14 cellular contexts compared by ENCODE assay signal in the genomic region with DNA sequence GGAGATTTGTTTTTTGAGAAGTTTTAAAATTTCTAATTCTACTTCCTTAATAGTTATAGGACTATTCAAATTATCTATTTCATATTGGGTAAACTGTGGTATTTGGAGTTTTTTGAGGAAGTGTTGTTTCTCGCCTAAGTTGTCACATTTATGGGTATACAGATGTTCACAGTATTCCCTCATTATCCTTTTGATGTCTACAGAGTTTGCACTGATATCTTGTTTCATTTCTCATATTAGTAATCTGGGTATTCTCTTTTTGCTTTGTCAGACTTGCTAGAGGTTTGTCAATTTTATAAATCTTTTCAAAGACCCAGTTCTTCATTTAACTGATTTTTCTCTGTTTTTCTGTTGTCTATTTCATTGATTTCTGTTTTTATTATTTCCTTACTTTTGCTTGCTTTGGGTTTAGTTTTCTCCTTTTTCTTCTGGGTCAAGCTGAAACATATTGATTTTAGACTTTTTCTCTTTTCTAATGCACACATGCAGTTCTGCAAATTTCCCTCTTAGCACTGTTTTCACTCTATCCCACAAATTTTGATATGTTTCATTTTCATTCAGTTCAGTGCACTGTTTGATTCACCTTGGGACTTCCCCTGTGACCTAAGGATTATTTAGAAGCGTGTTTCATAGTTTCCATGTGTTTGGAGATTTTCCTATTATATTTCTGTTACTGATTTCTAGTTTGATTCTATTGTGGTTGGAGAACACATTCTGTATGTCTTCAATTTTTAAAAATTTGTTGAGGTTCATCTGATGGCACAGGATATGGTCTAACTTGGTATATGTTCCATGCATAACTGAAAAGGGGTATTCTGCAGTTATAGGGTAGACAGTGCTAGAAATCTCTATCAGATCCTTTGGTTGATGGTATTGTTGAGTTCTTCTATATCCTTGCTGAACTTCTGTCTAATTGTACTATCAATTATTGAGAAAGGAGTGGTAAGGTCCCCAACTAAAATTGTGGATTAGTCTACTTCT.
DNase-seq lines count a peak whose midpoint lies in the region; ATAC-seq and TF ChIP-seq lines count a peak whose summit lies in the region.
"Had no signal": no experiment of that assay in that cellular context is flagged by ENCODE, and none has a peak within 500 bp of the region (broad histone marks: within the 10 kb centered on the region; RNA-seq: fewer than 3 reads in every experiment).

No MANE protein-coding gene starts in this region.

- intact Hi-C loops in natural killer cell (cut with micrococcal nuclease): no loop called here
- intact Hi-C loops in vagina (cut with DNase I): no loop called here

- no peak for DNase-seq in natural killer cell treated with Interleukin-12 subunit alpha and Interleukin-12 subunit beta and Interleukin-15 and Interleukin-18, amount 100 ng/mL, for 72 hours (ENCODE audit: low spot score)
- no peak for DNase-seq in natural killer cell
- DNase-seq in NOMO-1 (lab: John Stamatoyannopoulos, UW; ENCODE audit: unreplicated experiment in 2 of 2): no peak
- no peak for DNase-seq in MV-4-11 (lab: John Stamatoyannopoulos, UW)
- DNase-seq in vagina (ENCODE audit: extremely low spot score in 2 of 2): no peak
- DNase-seq in NCI-H82 treated with DMSO at 0.1 percent for 48 hours (lab: John Stamatoyannopoulos, UW; ENCODE audit: unreplicated experiment): no peak
- DNase-seq: activated CD4-positive, alpha-beta T cell treated with anti-CD3 and anti-CD28 coated beads, Interleukin-2, amount 50 U/mL, for 4 hours; DMS 273 treated with DMSO at 0.1 percent for 48 hours; NCI-H2029 treated with DMSO at 0.1 percent for 48 hours; NCI-H748 treated with DMSO at 0.1 percent for 48 hours; upper lobe of right lung had no signal

- no peaks in the 10 kb centered on the region for H3K9me3 Mint-ChIP-seq in natural killer cell treated with Interleukin-12 subunit alpha and Interleukin-12 subunit beta and Interleukin-15 and Interleukin-18, amount 100 ng/mL, for 72 hours
- H3K9me3 Mint-ChIP-seq in natural killer cell: peaks cover 0 to 4% of the 10 kb centered on the region in 2 donors

- no peaks in the 10 kb centered on the region for H3K27me3 ChIP-seq in vagina
- H3K27me3 ChIP-seq: esophagus muscularis mucosa, upper lobe of right lung had no signal

- no peaks in the 10 kb centered on the region for H3K36me3 ChIP-seq in vagina
- H3K36me3 ChIP-seq: upper lobe of right lung had no signal

- H3K4me3 Mint-ChIP-seq in natural killer cell treated with Interleukin-12 subunit alpha and Interleukin-12 subunit beta and Interleukin-15 and Interleukin-18, amount 100 ng/mL, for 72 hours: peak overlapping the region; percentile 18
- no peak overlapping the region for H3K4me3 Mint-ChIP-seq in natural killer cell

- no peak overlapping the region for H3K27ac ChIP-seq in vagina
- H3K27ac ChIP-seq: esophagus muscularis mucosa, upper lobe of right lung had no signal

- H3K4me3 ChIP-seq in vagina: no peak overlapping the region
- H3K4me3 ChIP-seq: esophagus muscularis mucosa, upper lobe of right lung had no signal

- peak; percentile 55 to 60 for ATAC-seq in natural killer cell treated with Interleukin-12 subunit alpha and Interleukin-12 subunit beta and Interleukin-15 and Interleukin-18, amount 100 ng/mL, for 72 hours
- ATAC-seq in natural killer cell (no peak), GM21717 (IDR thresholded peaks at IDR 0.05; ENCODE audit: unreplicated experiment) (peak; percentile 73), HG03442 (IDR thresholded peaks at IDR 0.05; ENCODE audit: unreplicated experiment) (peak; percentile 79)
- ATAC-seq: upper lobe of right lung had no signal

- peaks cover 8% of the 10 kb centered on the region for H3K36me3 Mint-ChIP-seq in natural killer cell treated with Interleukin-12 subunit alpha and Interleukin-12 subunit beta and Interleukin-15 and Interleukin-18, amount 100 ng/mL, for 72 hours
- H3K36me3 Mint-ChIP-seq in natural killer cell: peaks cover 14% of the 10 kb centered on the region

- no peaks in the 10 kb centered on the region for H3K9me3 ChIP-seq in vagina
- H3K9me3 ChIP-seq: esophagus muscularis mucosa, upper lobe of right lung had no signal

- no peak for TF ChIP-seq POLR2A in vagina (IDR thresholded peaks at IDR 0.05)

- peak overlapping the region; percentile 25 to 65 for H3K27ac Mint-ChIP-seq in natural killer cell treated with Interleukin-12 subunit alpha and Interleukin-12 subunit beta and Interleukin-15 and Interleukin-18, amount 100 ng/mL, for 72 hours
- peak overlapping the region in 1 of 2 donors; percentile 7 for H3K27ac Mint-ChIP-seq in natural killer cell

- H3K27me3 Mint-ChIP-seq in natural killer cell treated with Interleukin-12 subunit alpha and Interleukin-12 subunit beta and Interleukin-15 and Interleukin-18, amount 100 ng/mL, for 72 hours: no peaks in the 10 kb centered on the region
- no peaks in the 10 kb centered on the region for H3K27me3 Mint-ChIP-seq in natural killer cell (ENCODE audit: low read depth in 2 of 2)

- H3K4me1 Mint-ChIP-seq in natural killer cell treated with Interleukin-12 subunit alpha and Interleukin-12 subunit beta and Interleukin-15 and Interleukin-18, amount 100 ng/mL, for 72 hours (ENCODE audit: low read depth in 2 of 2): peaks cover 8 to 21% of the 10 kb centered on the region in 2 donors
- peaks cover under 1 to 8% of the 10 kb centered on the region in 2 donors for H3K4me1 Mint-ChIP-seq in natural killer cell

- TF ChIP-seq CTCF in natural killer cell (IDR thresholded peaks at IDR 0.05) (no peak), vagina (IDR thresholded peaks at IDR 0.05) (no peak)

- H3K4me1 ChIP-seq in vagina: no peaks in the 10 kb centered on the region
- H3K4me1 ChIP-seq: esophagus muscularis mucosa, upper lobe of right lung had no signal

Comparison
In these comparisons a context has a peak if more than half of its experiments do, and no peak if none do; other contexts are left out.
1. ATAC-seq: peak in natural killer cell treated with Interleukin-12 subunit alpha and Interleukin-12 subunit beta and Interleukin-15 and Interleukin-18, amount 100 ng/mL, for 72 hours (2 of 2), GM21717 (single experiment) and HG03442 (single experiment); none in natural killer cell (0 of 3).